Comparison of ENCODE assay signal across 8 cellular contexts in the genomic region with DNA sequence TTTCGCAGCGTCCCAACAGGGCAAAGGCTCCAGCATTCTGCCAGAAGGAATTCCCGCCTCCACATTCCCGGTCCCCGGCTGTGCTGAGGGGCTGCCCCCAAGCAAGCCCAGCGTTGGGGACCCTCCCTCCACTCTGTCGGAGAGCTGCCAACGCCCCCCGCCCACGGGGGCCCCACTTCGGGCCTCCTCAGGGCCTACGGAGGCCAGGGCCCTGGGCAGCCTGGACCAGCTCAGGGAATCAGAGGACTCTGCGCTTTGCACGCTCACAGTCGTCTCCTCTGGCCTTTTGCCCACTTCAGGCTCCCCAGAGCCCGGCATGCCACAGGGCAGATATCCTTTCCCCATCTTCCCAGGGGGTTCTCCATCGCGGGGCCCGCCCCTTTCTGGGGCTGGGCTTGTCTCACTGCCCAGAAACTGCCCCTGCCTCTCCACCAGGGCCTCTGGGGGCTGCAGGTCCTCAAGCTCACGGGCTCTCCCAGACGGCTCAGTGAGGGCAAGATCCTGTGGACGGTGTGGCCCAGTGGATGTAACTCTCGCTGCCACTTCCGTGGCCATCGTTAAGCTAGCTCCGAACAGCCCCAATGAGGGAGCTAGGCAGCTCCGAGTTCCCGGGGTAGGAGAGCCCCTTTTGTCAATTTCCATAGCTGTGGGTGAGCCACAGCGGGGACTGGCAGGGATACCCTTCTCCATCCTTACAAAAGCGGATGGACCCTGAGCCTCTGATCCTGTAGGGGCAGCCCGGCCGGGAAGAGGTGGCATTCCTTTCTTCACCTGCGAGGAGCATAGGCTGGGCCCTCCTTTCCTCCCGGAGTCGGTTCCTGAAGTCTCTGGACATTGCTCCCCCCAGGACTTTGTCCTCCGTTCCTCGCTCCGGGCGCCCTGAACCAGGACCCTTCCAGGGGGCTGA. TPM values are rescaled to one million over a fixed set of nuclear protein-coding genes. Genes with fewer than 3 reads are reported as not detected.
DNase-seq lines count a peak whose midpoint lies in the region; ATAC-seq, FAIRE-seq and TF ChIP-seq lines count a peak whose summit lies in the region.

No MANE protein-coding gene starts in this region.

- no peak overlapping the region for H3K9ac ChIP-seq in HUES6 (ENCODE audit: low read length)

- H3K9me3 ChIP-seq in HUES6 (ENCODE audit: control insufficient read depth, insufficient read depth, low read depth, low read length), result no peaks in the 10 kb centered on the region
- no peaks in the 10 kb centered on the region for H3K9me3 ChIP-seq in iPS DF 6.9 (ENCODE audit: control insufficient read depth, insufficient read depth, low read length)
- H3K9me3 ChIP-seq in small intestine (ENCODE audit: control insufficient read depth, low read depth), result no peaks in the 10 kb centered on the region

- H3K4me1 Mint-ChIP-seq in activated naive CD4-positive, alpha-beta T cell treated with anti-CD3 and anti-CD28 coated beads, Interleukin-2, amount 50 U/mL, for 24 hours, result peaks cover 54% of the 10 kb centered on the region

- no peaks in the 10 kb centered on the region for H3K27me3 Mint-ChIP-seq in activated naive CD4-positive, alpha-beta T cell treated with anti-CD3 and anti-CD28 coated beads, Interleukin-2, amount 50 U/mL, for 24 hours

- no peaks in the 10 kb centered on the region for H3K9me3 Mint-ChIP-seq in activated naive CD4-positive, alpha-beta T cell treated with anti-CD3 and anti-CD28 coated beads, Interleukin-2, amount 50 U/mL, for 24 hours

- H3K4me3 ChIP-seq in HUES6 (ENCODE audit: low read depth, low read length), result peak overlapping the region; percentile 60
- H3K4me3 ChIP-seq in iPS DF 6.9 (ENCODE audit: low read length), result peak overlapping the region; percentile 35; the same call in 1 of the 2 replicates
- H3K4me3 ChIP-seq in small intestine (ENCODE audit: low read depth in 1 of 2, low read length in 2 of 2), result peak overlapping the region; percentile 82 to 90

- WGBS in iPS DF 6.9 (ENCODE audit: insufficient coverage, insufficient read length), result no CpG with 5 or more reads among the region's 39 CpGs
- 59 to 79% (median 67%) methylated on average over 39 of the region's 39 CpGs for WGBS in small intestine, 3 donors

- H3K36me3 ChIP-seq in HUES6 (ENCODE audit: control insufficient read depth, insufficient read depth, low read length) (no peaks in the 10 kb centered on the region), iPS DF 6.9 (ENCODE audit: control insufficient read depth, insufficient read depth, low read length) (no peaks in the 10 kb centered on the region), small intestine (ENCODE audit: control insufficient read depth in 2 of 2, insufficient read depth in 2 of 2, low read length in 2 of 2) (no peaks in the 10 kb centered on the region)

- H3K27me3 ChIP-seq in HUES6 (ENCODE audit: control insufficient read depth, insufficient read depth, low read length) (peaks cover 60% of the 10 kb centered on the region), iPS DF 6.9 (ENCODE audit: control insufficient read depth, insufficient read depth, low read length) (peaks cover 3% of the 10 kb centered on the region), small intestine (ENCODE audit: control insufficient read depth in 2 of 2, insufficient read depth in 2 of 2, low read length in 2 of 2) (no peaks in the 10 kb centered on the region)

- ATAC-seq in HG02852 (IDR thresholded peaks at IDR 0.05; ENCODE audit: unreplicated experiment), result no peak
- no peak for ATAC-seq in SK-N-SH treated with all-trans-retinoic acid at 6 μM for 48 hours
- no peak for ATAC-seq in HG03025 (IDR thresholded peaks at IDR 0.05; ENCODE audit: low FRiP score, unreplicated experiment)
- no peak for ATAC-seq in HG02970 (IDR thresholded peaks at IDR 0.05; ENCODE audit: low FRiP score, unreplicated experiment)

- peak overlapping the region; percentile 87 for H3K4me3 Mint-ChIP-seq in activated naive CD4-positive, alpha-beta T cell treated with anti-CD3 and anti-CD28 coated beads, Interleukin-2, amount 50 U/mL, for 24 hours

- peaks cover 9% of the 10 kb centered on the region for H3K36me3 Mint-ChIP-seq in activated naive CD4-positive, alpha-beta T cell treated with anti-CD3 and anti-CD28 coated beads, Interleukin-2, amount 50 U/mL, for 24 hours

- H3K27ac ChIP-seq in HUES6 (ENCODE audit: low read depth, low read length) (no peak overlapping the region), iPS DF 6.9 (ENCODE audit: low read length) (no peak overlapping the region), small intestine (ENCODE audit: low read depth in 1 of 2, low read length in 1 of 2) (peak overlapping the region in 1 of 2 donors; percentile 92)

- DNase-seq in iPS DF 6.9 (ENCODE audit: low read depth, low spot score), result no peak
- no peak for DNase-seq in small intestine

- no peak for FAIRE-seq in small intestine (lab: Jason Lieb, UNC)

- peaks cover 32% of the 10 kb centered on the region for H3K4me1 ChIP-seq in HUES6 (ENCODE audit: control insufficient read depth, insufficient read depth, low read length)
- H3K4me1 ChIP-seq in iPS DF 6.9 (ENCODE audit: control insufficient read depth, insufficient read depth, low read length), result peaks cover 6% of the 10 kb centered on the region; the same call in 1 of the 2 replicates
- no peaks in the 10 kb centered on the region for H3K4me1 ChIP-seq in small intestine (ENCODE audit: control insufficient read depth in 2 of 2, insufficient read depth in 1 of 2, low read depth in 1 of 2, low read length in 1 of 2)

- peak overlapping the region; percentile 90 for H3K27ac Mint-ChIP-seq in activated naive CD4-positive, alpha-beta T cell treated with anti-CD3 and anti-CD28 coated beads, Interleukin-2, amount 50 U/mL, for 24 hours

TF ChIP-seq in SK-N-SH treated with all-trans-retinoic acid at 6 μM for 48 hours, 23 proteins besides CTCF, POLR2A, EP300 and RAD21 (continues in another document):
- TF ChIP-seq, protein P1, sequence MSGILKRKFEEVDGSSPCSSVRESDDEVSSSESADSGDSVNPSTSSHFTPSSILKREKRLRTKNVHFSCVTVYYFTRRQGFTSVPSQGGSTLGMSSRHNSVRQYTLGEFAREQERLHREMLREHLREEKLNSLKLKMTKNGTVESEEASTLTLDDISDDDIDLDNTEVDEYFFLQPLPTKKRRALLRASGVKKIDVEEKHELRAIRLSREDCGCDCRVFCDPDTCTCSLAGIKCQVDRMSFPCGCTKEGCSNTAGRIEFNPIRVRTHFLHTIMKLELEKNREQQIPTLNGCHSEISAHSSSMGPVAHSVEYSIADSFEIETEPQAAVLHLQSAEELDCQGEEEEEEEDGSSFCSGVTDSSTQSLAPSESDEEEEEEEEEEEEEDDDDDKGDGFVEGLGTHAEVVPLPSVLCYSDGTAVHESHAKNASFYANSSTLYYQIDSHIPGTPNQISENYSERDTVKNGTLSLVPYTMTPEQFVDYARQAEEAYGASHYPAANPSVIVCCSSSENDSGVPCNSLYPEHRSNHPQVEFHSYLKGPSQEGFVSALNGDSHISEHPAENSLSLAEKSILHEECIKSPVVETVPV (CRISPR knock-in tag; IDR thresholded peaks at IDR 0.05), result no peak
- TF ChIP-seq TOX (CRISPR knock-in tag; IDR thresholded peaks at IDR 0.05; ENCODE audit: borderline replicate concordance) (no peak), BACH2 (CRISPR knock-in tag; IDR thresholded peaks at IDR 0.05; ENCODE audit: borderline replicate concordance) (no peak), ZC3H10 (CRISPR knock-in tag; IDR thresholded peaks at IDR 0.05) (no peak), CSDC2 (CRISPR knock-in tag; IDR thresholded peaks at IDR 0.05) (no peak), ESRRG (CRISPR knock-in tag; IDR thresholded peaks at IDR 0.05) (no peak), ZNF8 (CRISPR knock-in tag; IDR thresholded peaks at IDR 0.05) (no peak), ZNF565 (CRISPR knock-in tag; conservative IDR thresholded peaks at IDR 0.05; ENCODE audit: low read depth) (no peak), PPARA (CRISPR knock-in tag; IDR thresholded peaks at IDR 0.05; ENCODE audit: borderline replicate concordance) (no peak), OSR1 (CRISPR knock-in tag; IDR thresholded peaks at IDR 0.05) (no peak), ZFP3 (CRISPR knock-in tag; IDR thresholded peaks at IDR 0.05) (no peak), RARB (CRISPR knock-in tag; IDR thresholded peaks at IDR 0.05) (no peak), ARNTL (CRISPR knock-in tag; IDR thresholded peaks at IDR 0.05; ENCODE audit: borderline replicate concordance, low read depth) (no peak), TCF4 (CRISPR knock-in tag; IDR thresholded peaks at IDR 0.05; ENCODE audit: borderline replicate concordance) (no peak), GLIS3 (CRISPR knock-in tag; IDR thresholded peaks at IDR 0.05) (no peak)
- TF ChIP-seq, protein P2, sequence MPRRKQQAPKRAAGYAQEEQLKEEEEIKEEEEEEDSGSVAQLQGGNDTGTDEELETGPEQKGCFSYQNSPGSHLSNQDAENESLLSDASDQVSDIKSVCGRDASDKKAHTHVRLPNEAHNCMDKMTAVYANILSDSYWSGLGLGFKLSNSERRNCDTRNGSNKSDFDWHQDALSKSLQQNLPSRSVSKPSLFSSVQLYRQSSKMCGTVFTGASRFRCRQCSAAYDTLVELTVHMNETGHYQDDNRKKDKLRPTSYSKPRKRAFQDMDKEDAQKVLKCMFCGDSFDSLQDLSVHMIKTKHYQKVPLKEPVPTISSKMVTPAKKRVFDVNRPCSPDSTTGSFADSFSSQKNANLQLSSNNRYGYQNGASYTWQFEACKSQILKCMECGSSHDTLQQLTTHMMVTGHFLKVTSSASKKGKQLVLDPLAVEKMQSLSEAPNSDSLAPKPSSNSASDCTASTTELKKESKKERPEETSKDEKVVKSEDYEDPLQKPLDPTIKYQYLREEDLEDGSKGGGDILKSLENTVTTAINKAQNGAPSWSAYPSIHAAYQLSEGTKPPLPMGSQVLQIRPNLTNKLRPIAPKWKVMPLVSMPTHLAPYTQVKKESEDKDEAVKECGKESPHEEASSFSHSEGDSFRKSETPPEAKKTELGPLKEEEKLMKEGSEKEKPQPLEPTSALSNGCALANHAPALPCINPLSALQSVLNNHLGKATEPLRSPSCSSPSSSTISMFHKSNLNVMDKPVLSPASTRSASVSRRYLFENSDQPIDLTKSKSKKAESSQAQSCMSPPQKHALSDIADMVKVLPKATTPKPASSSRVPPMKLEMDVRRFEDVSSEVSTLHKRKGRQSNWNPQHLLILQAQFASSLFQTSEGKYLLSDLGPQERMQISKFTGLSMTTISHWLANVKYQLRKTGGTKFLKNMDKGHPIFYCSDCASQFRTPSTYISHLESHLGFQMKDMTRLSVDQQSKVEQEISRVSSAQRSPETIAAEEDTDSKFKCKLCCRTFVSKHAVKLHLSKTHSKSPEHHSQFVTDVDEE (CRISPR knock-in tag; IDR thresholded peaks at IDR 0.05), result no peak

RNA-seq across cellular contexts. Expression of a gene that starts 2.8 kb away (rescaled TPM):
- polyA plus RNA-seq in small intestine, result 1 to 10 TPM; 1.8 to 9.6 (median 3.0) TPM

Comparison
In these comparisons a context has a peak if more than half of its experiments do, and no peak if none do; other contexts are left out.
1. H3K4me3 ChIP-seq: peak in every context shown above with its lines; median percentile 86 in small intestine; 60 in HUES6; 35 in iPS DF 6.9.